ENCODE assay signal across 17 cellular contexts in the genomic region with DNA sequence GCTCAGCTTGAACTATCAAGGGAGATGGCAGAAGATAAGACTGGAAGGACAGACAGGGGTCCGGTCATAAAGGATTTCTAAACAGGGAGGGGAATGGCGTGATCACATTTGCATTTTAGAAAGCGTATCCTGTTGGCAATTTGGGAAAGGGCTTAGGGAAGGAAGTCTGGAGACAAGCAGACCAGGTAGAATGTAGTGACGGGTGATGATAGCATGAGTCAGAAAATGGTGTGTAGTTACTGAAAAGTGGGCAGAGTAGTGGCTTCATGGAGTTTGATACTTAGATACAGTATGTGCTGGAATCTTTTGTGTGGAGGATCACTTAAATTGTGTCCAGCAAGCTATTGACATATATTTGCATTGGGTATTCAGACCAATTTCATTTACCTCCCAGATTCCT.
DNase-seq lines count a peak whose midpoint lies in the region; ATAC-seq and TF ChIP-seq lines count a peak whose summit lies in the region.
"Had no signal": no experiment of that assay in that cellular context is flagged by ENCODE, and none has a peak within 500 bp of the region (broad histone marks: within the 10 kb centered on the region; RNA-seq: fewer than 3 reads in every experiment).

No MANE protein-coding gene starts in this region.

- no peaks in the 10 kb centered on the region for H3K9me3 Mint-ChIP-seq in MCF 10A (ENCODE audit: unreplicated experiment)
- H3K9me3 Mint-ChIP-seq in WTC11: no peaks in the 10 kb centered on the region
- H3K9me3 Mint-ChIP-seq in chondrocyte (ENCODE audit: low read depth): no peaks in the 10 kb centered on the region
- H3K9me3 Mint-ChIP-seq: CD4-positive, CD25-positive, alpha-beta regulatory T cell had no signal

- no peak for ATAC-seq in WTC11
- ATAC-seq in esophagus mucosa: peak; percentile 33
- ATAC-seq in GM19324 (IDR thresholded peaks at IDR 0.05; ENCODE audit: low FRiP score, unreplicated experiment): no peak
- no peak for ATAC-seq in GM21529 (IDR thresholded peaks at IDR 0.05; ENCODE audit: unreplicated experiment)
- ATAC-seq: HepG2 had no signal

- H3K27me3 ChIP-seq in breast epithelium: no peaks in the 10 kb centered on the region
- H3K27me3 ChIP-seq: BLaER1 had no signal

- no peak overlapping the region for H3K4me3 ChIP-seq in breast epithelium
- H3K4me3 ChIP-seq: BLaER1, HAP-1 had no signal

- H3K4me3 Mint-ChIP-seq in MCF 10A (ENCODE audit: unreplicated experiment) (no peak overlapping the region), WTC11 (no peak overlapping the region), chondrocyte (ENCODE audit: unreplicated experiment) (no peak overlapping the region)
- H3K4me3 Mint-ChIP-seq: CD4-positive, CD25-positive, alpha-beta regulatory T cell had no signal

- no peaks in the 10 kb centered on the region for H3K4me1 ChIP-seq in breast epithelium
- H3K4me1 ChIP-seq: BLaER1, HAP-1 had no signal

- no peak for TF ChIP-seq POLR2A in breast epithelium (IDR thresholded peaks at IDR 0.05)

- no peak overlapping the region for H3K27ac ChIP-seq in breast epithelium
- H3K27ac ChIP-seq: 22Rv1, BLaER1 had no signal

- no peaks in the 10 kb centered on the region for H3K36me3 ChIP-seq in breast epithelium
- H3K36me3 ChIP-seq: BLaER1, HAP-1 had no signal

- H3K27me3 Mint-ChIP-seq in MCF 10A (ENCODE audit: insufficient read depth, unreplicated experiment): no peaks in the 10 kb centered on the region
- no peaks in the 10 kb centered on the region for H3K27me3 Mint-ChIP-seq in WTC11 (ENCODE audit: low read depth)
- H3K27me3 Mint-ChIP-seq in chondrocyte (ENCODE audit: low read depth): no peaks in the 10 kb centered on the region
- H3K27me3 Mint-ChIP-seq: CD4-positive, CD25-positive, alpha-beta regulatory T cell had no signal

- no peaks in the 10 kb centered on the region for H3K9me3 ChIP-seq in breast epithelium
- H3K9me3 ChIP-seq: BLaER1, HAP-1 had no signal

- CTCF ChIA-PET in MCF 10A (lab: Yijun Ruan, JAX) (interaction anchor here (0.5 kb wide), 1 partner anchor 1542 kb away, joined by 3 read pairs; no protein-coding TSS in a partner anchor), WTC11 (lab: Charles Lee) (no interaction called here)

- no TSS peak for BruUV-seq in MCF 10A (replicated peaks; lab: Mats Ljungman, UMichigan)

- intact Hi-C loops in MCF 10A (cut with micrococcal nuclease): no loop called here
- intact Hi-C loops in breast epithelium (cut with DNase I; ENCODE audit: low total_unique reads): no loop called here

- POLR2A ChIA-PET in MCF 10A (lab: Yijun Ruan, JAX) (interaction anchor here (0.8 to 1.1 kb wide), 2 partner anchors 10 to 62 kb away, joined by 3 read pairs; no protein-coding TSS in a partner anchor), WTC11 (lab: Charles Lee) (no interaction called here)

- TF ChIP-seq CTCF in MCF 10A (IDR thresholded peaks at IDR 0.05; ENCODE audit: unreplicated experiment) (no peak), breast epithelium (IDR thresholded peaks at IDR 0.05) (no peak), WTC11 (IDR thresholded peaks at IDR 0.05) (no peak), chondrocyte (IDR thresholded peaks at IDR 0.05) (no peak)

- DNase-seq in MCF 10A (ENCODE audit: unreplicated experiment): peak; percentile 13
- DNase-seq in breast epithelium (ENCODE audit: low spot score in 2 of 2): no peak
- DNase-seq in WTC11 (ENCODE audit: low spot score): no peak
- DNase-seq in chondrocyte (ENCODE audit: low spot score): no peak
- no peak for DNase-seq in NCI-H2196 (lab: John Stamatoyannopoulos, UW; ENCODE audit: unreplicated experiment)
- DNase-seq: AML-193; CD4-positive, CD25-positive, alpha-beta regulatory T cell; DMS53; GF-D8; GOT3 had no signal

- H3K4me1 Mint-ChIP-seq in MCF 10A (ENCODE audit: insufficient read depth, unreplicated experiment) (peaks cover 6% of the 10 kb centered on the region), WTC11 (peaks cover 21% of the 10 kb centered on the region), chondrocyte (ENCODE audit: low read depth) (no peaks in the 10 kb centered on the region)
- H3K4me1 Mint-ChIP-seq: CD4-positive, CD25-positive, alpha-beta regulatory T cell had no signal

- H3K27ac Mint-ChIP-seq in MCF 10A (ENCODE audit: low read depth, unreplicated experiment): no peak overlapping the region
- peak overlapping the region; percentile 9; the same call in 1 of the 2 replicates for H3K27ac Mint-ChIP-seq in WTC11
- H3K27ac Mint-ChIP-seq in chondrocyte (ENCODE audit: unreplicated experiment): no peak overlapping the region

- H3K36me3 Mint-ChIP-seq in MCF 10A (ENCODE audit: insufficient read depth, unreplicated experiment) (peaks cover 6% of the 10 kb centered on the region), WTC11 (no peaks in the 10 kb centered on the region), chondrocyte (ENCODE audit: low read depth) (no peaks in the 10 kb centered on the region)
- H3K36me3 Mint-ChIP-seq: CD4-positive, CD25-positive, alpha-beta regulatory T cell had no signal

TF ChIP-seq in WTC11, 78 proteins besides CTCF, POLR2A, EP300 and RAD21:
- TF ChIP-seq SMAD3 (CRISPR knock-in tag; IDR thresholded peaks at IDR 0.05; ENCODE audit: borderline replicate concordance) (no peak), PRRX2 (CRISPR knock-in tag; IDR thresholded peaks at IDR 0.05) (no peak), ATF1 (CRISPR knock-in tag; IDR thresholded peaks at IDR 0.05) (no peak)
- TF ChIP-seq, protein P1, sequence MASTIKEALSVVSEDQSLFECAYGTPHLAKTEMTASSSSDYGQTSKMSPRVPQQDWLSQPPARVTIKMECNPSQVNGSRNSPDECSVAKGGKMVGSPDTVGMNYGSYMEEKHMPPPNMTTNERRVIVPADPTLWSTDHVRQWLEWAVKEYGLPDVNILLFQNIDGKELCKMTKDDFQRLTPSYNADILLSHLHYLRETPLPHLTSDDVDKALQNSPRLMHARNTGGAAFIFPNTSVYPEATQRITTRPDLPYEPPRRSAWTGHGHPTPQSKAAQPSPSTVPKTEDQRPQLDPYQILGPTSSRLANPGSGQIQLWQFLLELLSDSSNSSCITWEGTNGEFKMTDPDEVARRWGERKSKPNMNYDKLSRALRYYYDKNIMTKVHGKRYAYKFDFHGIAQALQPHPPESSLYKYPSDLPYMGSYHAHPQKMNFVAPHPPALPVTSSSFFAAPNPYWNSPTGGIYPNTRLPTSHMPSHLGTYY (CRISPR knock-in tag; IDR thresholded peaks at IDR 0.05): no peak
- TF ChIP-seq, protein P2, sequence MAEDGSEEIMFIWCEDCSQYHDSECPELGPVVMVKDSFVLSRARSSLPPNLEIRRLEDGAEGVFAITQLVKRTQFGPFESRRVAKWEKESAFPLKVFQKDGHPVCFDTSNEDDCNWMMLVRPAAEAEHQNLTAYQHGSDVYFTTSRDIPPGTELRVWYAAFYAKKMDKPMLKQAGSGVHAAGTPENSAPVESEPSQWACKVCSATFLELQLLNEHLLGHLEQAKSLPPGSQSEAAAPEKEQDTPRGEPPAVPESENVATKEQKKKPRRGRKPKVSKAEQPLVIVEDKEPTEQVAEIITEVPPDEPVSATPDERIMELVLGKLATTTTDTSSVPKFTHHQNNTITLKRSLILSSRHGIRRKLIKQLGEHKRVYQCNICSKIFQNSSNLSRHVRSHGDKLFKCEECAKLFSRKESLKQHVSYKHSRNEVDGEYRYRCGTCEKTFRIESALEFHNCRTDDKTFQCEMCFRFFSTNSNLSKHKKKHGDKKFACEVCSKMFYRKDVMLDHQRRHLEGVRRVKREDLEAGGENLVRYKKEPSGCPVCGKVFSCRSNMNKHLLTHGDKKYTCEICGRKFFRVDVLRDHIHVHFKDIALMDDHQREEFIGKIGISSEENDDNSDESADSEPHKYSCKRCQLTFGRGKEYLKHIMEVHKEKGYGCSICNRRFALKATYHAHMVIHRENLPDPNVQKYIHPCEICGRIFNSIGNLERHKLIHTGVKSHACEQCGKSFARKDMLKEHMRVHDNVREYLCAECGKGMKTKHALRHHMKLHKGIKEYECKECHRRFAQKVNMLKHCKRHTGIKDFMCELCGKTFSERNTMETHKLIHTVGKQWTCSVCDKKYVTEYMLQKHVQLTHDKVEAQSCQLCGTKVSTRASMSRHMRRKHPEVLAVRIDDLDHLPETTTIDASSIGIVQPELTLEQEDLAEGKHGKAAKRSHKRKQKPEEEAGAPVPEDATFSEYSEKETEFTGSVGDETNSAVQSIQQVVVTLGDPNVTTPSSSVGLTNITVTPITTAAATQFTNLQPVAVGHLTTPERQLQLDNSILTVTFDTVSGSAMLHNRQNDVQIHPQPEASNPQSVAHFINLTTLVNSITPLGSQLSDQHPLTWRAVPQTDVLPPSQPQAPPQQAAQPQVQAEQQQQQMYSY (CRISPR knock-in tag; IDR thresholded peaks at IDR 0.05): no peak
TF ChIP-seq in WTC11: peak in this region for 0.
